ENCODE assay signal across 9 cellular contexts in genomic region chr4:184896868-184897715, GRCh38.
A peak's percentile ranks its signal among the peaks of the same experiment; 100 is the strongest.
DNase-seq lines count a peak whose midpoint lies in the region; ATAC-seq, FAIRE-seq and TF ChIP-seq lines count a peak whose summit lies in the region.
"Had no signal": no experiment of that assay in that cellular context is flagged by ENCODE, and none has a peak within 500 bp of the region (broad histone marks: within the 10 kb centered on the region; RNA-seq: fewer than 3 reads in every experiment).

No MANE protein-coding gene starts in this region.

- H3K18ac ChIP-seq in neuronal stem cell (ENCODE audit: low read length): no peak overlapping the region

- no peak overlapping the region for H2BK15ac ChIP-seq in neuronal stem cell (ENCODE audit: low read length)

- CTCF ChIA-PET in GM12878 (lab: Yijun Ruan, JAX) (interaction anchor here (0.9 to 2.2 kb wide), 4 partner anchors 8 to 152 kb away, joined by 3 to 6 read pairs (median 4); no protein-coding TSS in a partner anchor), PC-3 (lab: Charles Lee) (no interaction called here)

- H4K91ac ChIP-seq in neuronal stem cell (ENCODE audit: low read depth, low read length, poor library complexity): no peak overlapping the region

- H3K14ac ChIP-seq in neuronal stem cell (ENCODE audit: low read length): no peak overlapping the region

- SMC1A ChIA-PET in GM12878 (lab: Charles Lee; ENCODE audit: uncharacterized antibody, unreplicated experiment): interaction anchor here (0.5 to 1.9 kb wide), 11 partner anchors 9 to 633 kb away, joined by 3 to 10 read pairs (median 4); no protein-coding TSS in a partner anchor

- H3K27me3 ChIP-seq in GM12878 (replicated peaks in 1 of 2; ENCODE audit: control insufficient read depth in 2 of 2, insufficient read depth in 2 of 2, low read length in 1 of 2) (no peaks in the 10 kb centered on the region), PC-3 (ENCODE audit: low read length) (no peaks in the 10 kb centered on the region), neuronal stem cell (ENCODE audit: control insufficient read depth in 3 of 3, insufficient read depth in 3 of 3, low read depth in 1 of 3, low read length in 3 of 3) (peaks cover 0 to 3% (median 0%) of the 10 kb centered on the region in 3 experiments), psoas muscle (ENCODE audit: insufficient read depth in 3 of 3, low read length in 2 of 3) (no peaks in the 10 kb centered on the region)

- H2AFZ ChIP-seq in GM12878 (ENCODE audit: control insufficient read depth, low read depth, low read length): peak overlapping the region; percentile 74
- H2AFZ ChIP-seq in PC-3 (ENCODE audit: low read length): no peak overlapping the region
- no peak overlapping the region for H2AFZ ChIP-seq in neuronal stem cell (ENCODE audit: low read length)

- in situ Hi-C loops in GM12878 (cut with MboI): no loop called here

- no peak overlapping the region for H2AK5ac ChIP-seq in neuronal stem cell (ENCODE audit: low read depth, low read length)

- H3K36me3 ChIP-seq in GM12878 (ENCODE audit: control insufficient read depth in 2 of 2, insufficient read depth in 2 of 2, low read length in 1 of 2) (no peaks in the 10 kb centered on the region), PC-3 (ENCODE audit: low read depth, low read length) (no peaks in the 10 kb centered on the region), neuronal stem cell (replicated peaks in 1 of 2; ENCODE audit: control insufficient read depth in 2 of 2, insufficient read depth in 2 of 2, low read length in 2 of 2) (no peaks in the 10 kb centered on the region), psoas muscle (ENCODE audit: insufficient read depth in 1 of 2, low read depth in 1 of 2) (no peaks in the 10 kb centered on the region)

- no TSS peak for BruUV-seq in GM12878 (replicated peaks; lab: Mats Ljungman, UMichigan)
- no TSS peak for BruUV-seq in PC-3 (replicated peaks; lab: Mats Ljungman, UMichigan)

- TF ChIP-seq CTCF in GM12878 (IDR thresholded peaks at IDR 0.05 in 2 of 3, conservative IDR thresholded peaks at IDR 0.05 in 1 of 3; ENCODE audit: control insufficient read depth in 2 of 3, extremely low read depth in 1 of 3, insufficient read depth in 1 of 3, low read depth in 3 of 3, low read length in 3 of 3) (no peak), PC-3 (conservative IDR thresholded peaks at IDR 0.05; ENCODE audit: low read depth, low read length) (no peak), psoas muscle (IDR thresholded peaks at IDR 0.05) (no peak)

- TF ChIP-seq RAD21 in GM12878 (IDR thresholded peaks at IDR 0.05; ENCODE audit: insufficient read depth, low read depth, low read length): no peak

- H3K9ac ChIP-seq in GM12878 (ENCODE audit: control insufficient read depth, insufficient read depth, low read length) (peak overlapping the region; percentile 24; the same call in 1 of the 2 replicates), PC-3 (ENCODE audit: low read length) (no peak overlapping the region), neuronal stem cell (ENCODE audit: low read depth, low read length, poor library complexity) (no peak overlapping the region)

- H3K4me1 ChIP-seq in GM12878 (ENCODE audit: control insufficient read depth, insufficient read depth, low read length): peaks cover 13% of the 10 kb centered on the region
- peaks cover 18% of the 10 kb centered on the region; the same call in 1 of the 2 replicates for H3K4me1 ChIP-seq in PC-3 (ENCODE audit: insufficient read depth, low read length)
- no peaks in the 10 kb centered on the region for H3K4me1 ChIP-seq in neuronal stem cell (ENCODE audit: control insufficient read depth in 2 of 2, insufficient read depth in 1 of 2, low read depth in 1 of 2, low read length in 2 of 2)
- H3K4me1 ChIP-seq in psoas muscle: peaks cover 5% of the 10 kb centered on the region

- H2BK5ac ChIP-seq in neuronal stem cell (ENCODE audit: low read length): no peak overlapping the region

- peak; percentile 73 for ATAC-seq in HG03039 (IDR thresholded peaks at IDR 0.05; ENCODE audit: unreplicated experiment)
- peak; percentile 88 for ATAC-seq in GM12878
- peak; percentile 43 for ATAC-seq in stimulated activated naive CD8-positive, alpha-beta T cell treated with anti-CD3 and anti-CD28 coated beads, Interleukin-15, Interleukin-2, amounts not matched to agents 100 U/mL and 50 U/mL, for 24 hours
- ATAC-seq in PC-3: no peak
- ATAC-seq in psoas muscle: no peak

- intact Hi-C loops in GM12878 (cut with micrococcal nuclease; ENCODE audit: unreplicated experiment) (no loop called here), PC-3 (cut with micrococcal nuclease) (no loop called here), psoas muscle (cut with DNase I) (no loop called here)

- H3K9me2 ChIP-seq in PC-3 (replicated peaks; ENCODE audit: low read length): no peaks in the 10 kb centered on the region

- RAD21 ChIA-PET in GM12878 (lab: Charles Lee; ENCODE audit: unreplicated experiment): interaction anchor here (0.6 to 2.2 kb wide), 8 partner anchors 9 to 151 kb away, joined by 3 to 17 read pairs (median 6); no protein-coding TSS in a partner anchor

- no peak overlapping the region for H3K4ac ChIP-seq in neuronal stem cell (ENCODE audit: low read length)

- POLR2A ChIA-PET in GM12878 (lab: Charles Lee): interaction anchor here (0.7 to 1.2 kb wide), 3 partner anchors 51 to 163 kb away, joined by 3 read pairs; partner anchors contain the start of gene CENPU
- POLR2A ChIA-PET in PC-3 (lab: Charles Lee; ENCODE audit: unreplicated experiment): no interaction called here

- H3K27ac ChIP-seq in GM12878 (ENCODE audit: control insufficient read depth, insufficient read depth) (no peak overlapping the region; the same call in 1 of the 2 replicates), PC-3 (ENCODE audit: low read length) (no peak overlapping the region), neuronal stem cell (replicated peaks; ENCODE audit: low read length) (no peak overlapping the region), psoas muscle (no peak overlapping the region)

- no peak overlapping the region for H3K23ac ChIP-seq in neuronal stem cell (ENCODE audit: low read depth, low read length, poor library complexity)

- H4K20me1 ChIP-seq in GM12878 (ENCODE audit: control insufficient read depth, insufficient read depth): no peaks in the 10 kb centered on the region
- no peaks in the 10 kb centered on the region for H4K20me1 ChIP-seq in PC-3 (ENCODE audit: low read length)

- H3K4me2 ChIP-seq in GM12878 (ENCODE audit: control insufficient read depth, insufficient read depth): peak overlapping the region; percentile 77
- H3K4me2 ChIP-seq in PC-3 (ENCODE audit: low read length): no peak overlapping the region
- no peak overlapping the region for H3K4me2 ChIP-seq in neuronal stem cell (ENCODE audit: insufficient read depth, low read length, poor library complexity, severe bottlenecking)

- FAIRE-seq in GM12878 (lab: Jason Lieb, UNC): peak; percentile 86

- peak; percentile 18 for DNase-seq in GM19240 (ENCODE audit: insufficient read length, low spot score)
- DNase-seq in GM12878 (ENCODE audit: low read depth, low spot score): no peak
- DNase-seq in stimulated activated naive CD8-positive, alpha-beta T cell treated with anti-CD3 and anti-CD28 coated beads, Interleukin-15, Interleukin-2, amounts not matched to agents 100 U/mL and 50 U/mL, for 24 hours: peak; percentile 12
- no peak for DNase-seq in activated CD4-positive, alpha-beta T cell treated with anti-CD3 and anti-CD28 coated beads, Interleukin-2, amount 50 U/mL, for 1 hour
- DNase-seq in PC-3: no peak
- no peak for DNase-seq in neuronal stem cell (ENCODE audit: low spot score)
- no peak for DNase-seq in psoas muscle
- DNase-seq: NCI-H345 had no signal

- no peak for TF ChIP-seq EP300 in GM12878 (IDR thresholded peaks at IDR 0.05; ENCODE audit: borderline replicate concordance in 1 of 2, control insufficient read depth in 1 of 2, low read depth in 2 of 2, low read length in 2 of 2)

- H2BK12ac ChIP-seq in neuronal stem cell (ENCODE audit: low read length): no peak overlapping the region

- H3K79me1 ChIP-seq in neuronal stem cell (ENCODE audit: low read depth, low read length): no peaks in the 10 kb centered on the region

- no peaks in the 10 kb centered on the region for H3F3A ChIP-seq in PC-3 (ENCODE audit: low read length, unreplicated experiment)

- H3K4me3 ChIP-seq in GM12878: peak overlapping the region; percentile 47; the same call in 1 of the 2 replicates
- H3K4me3 ChIP-seq in PC-3 (ENCODE audit: low read length): no peak overlapping the region
- H3K4me3 ChIP-seq in neuronal stem cell (ENCODE audit: low read length in 2 of 2): no peak overlapping the region
- no peak overlapping the region for H3K4me3 ChIP-seq in psoas muscle

- H4K8ac ChIP-seq in neuronal stem cell (ENCODE audit: low read depth, low read length): no peak overlapping the region

- WGBS in GM12878 (ENCODE audit: insufficient coverage, insufficient replicate concordance, low lambda C conversion rate, missing lambda C conversion rate): 4% methylated on average over 19 of the region's 19 CpGs
- 100% methylated on average over 1 of the region's 19 CpGs; no CpG with 5 or more reads in 1 of the 2 donors for WGBS in neuronal stem cell (ENCODE audit: extremely low coverage in 2 of 2, insufficient read length in 2 of 2, insufficient replicate concordance in 1 of 2), 2 donors
- WGBS in psoas muscle, 3 donors: 65 to 74% (median 71%) methylated on average over 19 of the region's 19 CpGs

- H3K9me3 ChIP-seq in GM12878 (replicated peaks; ENCODE audit: control insufficient read depth, insufficient read depth, low read length) (no peaks in the 10 kb centered on the region), PC-3 (ENCODE audit: low read length) (no peaks in the 10 kb centered on the region), neuronal stem cell (replicated peaks in 1 of 2; ENCODE audit: control insufficient read depth in 2 of 2, insufficient read depth in 1 of 2, low read depth in 1 of 2, low read length in 2 of 2) (no peaks in the 10 kb centered on the region), psoas muscle (no peaks in the 10 kb centered on the region)

- no peak for TF ChIP-seq POLR2A in GM12878 (IDR thresholded peaks at IDR 0.05; ENCODE audit: low read depth, low read length)

- H3K79me2 ChIP-seq in GM12878 (ENCODE audit: control insufficient read depth, insufficient read depth, low read length) (no peaks in the 10 kb centered on the region), PC-3 (ENCODE audit: low read length) (no peaks in the 10 kb centered on the region)

- no peak overlapping the region for H2BK120ac ChIP-seq in neuronal stem cell (ENCODE audit: low read depth, low read length)

TF ChIP-seq in GM12878, 131 proteins besides CTCF, POLR2A, EP300 and RAD21 (continues in another document):
- TF ChIP-seq SP1 (IDR thresholded peaks at IDR 0.05; ENCODE audit: low read depth, low read length) (no peak), EED (IDR thresholded peaks at IDR 0.05; ENCODE audit: low read depth) (peak; percentile 71), SPI1 (IDR thresholded peaks at IDR 0.05; ENCODE audit: borderline replicate concordance, insufficient read depth, low read depth, low read length) (no peak), FOXM1 (IDR thresholded peaks at IDR 0.05; ENCODE audit: low read depth, low read length) (0 out of 2 replicates have a peak, but pooled peaks have one; percentile 45)

Comparison
In these comparisons a context has a peak if more than half of its experiments do, and no peak if none do; other contexts are left out.
1. DNase-seq: peak in GM19240 (single experiment) and stimulated activated naive CD8-positive, alpha-beta T cell treated with anti-CD3 and anti-CD28 coated beads, Interleukin-15, Interleukin-2, amounts not matched to agents 100 U/mL and 50 U/mL, for 24 hours (single experiment); none in GM12878 (single experiment), activated CD4-positive, alpha-beta T cell treated with anti-CD3 and anti-CD28 coated beads, Interleukin-2, amount 50 U/mL, for 1 hour (single experiment), PC-3 (single experiment), neuronal stem cell (single experiment) and psoas muscle (0 of 2).
2. ATAC-seq: peak in HG03039 (single experiment), GM12878 (single experiment) and stimulated activated naive CD8-positive, alpha-beta T cell treated with anti-CD3 and anti-CD28 coated beads, Interleukin-15, Interleukin-2, amounts not matched to agents 100 U/mL and 50 U/mL, for 24 hours (single experiment); none in PC-3 (single experiment) and psoas muscle (0 of 4).